ENCODE assay signal across 34 cellular contexts in genomic region chr13:40331802-40332201, GRCh38.
"Had no signal": no experiment of that assay in that cellular context is flagged by ENCODE, and none has a peak within 500 bp of the region (broad histone marks: within the 10 kb centered on the region; RNA-seq: fewer than 3 reads in every experiment).

No MANE protein-coding gene starts in this region.

- ATAC-seq: activated CD8-positive, alpha-beta T cell treated with anti-CD3 and anti-CD28 coated beads, Interleukin-2, amount 10 ng/mL, durations not matched to agents 7 days and 5 days had no signal

- H2AFZ ChIP-seq: PC-9 had no signal

- H3K4me3 Mint-ChIP-seq: activated B cell treated with CpG ODN at 0.5 μM for 24 hours; activated CD8-positive, alpha-beta T cell treated with anti-CD3 and anti-CD28 coated beads, Interleukin-2, amount 10 ng/mL, durations not matched to agents 7 days and 5 days; activated naive CD8-positive, alpha-beta T cell treated with anti-CD3 and anti-CD28 coated beads for 36 hours; central memory CD8-positive, alpha-beta T cell had no signal

- H3K36me3 ChIP-seq: brain microvascular endothelial cell, cardiac muscle cell had no signal

- H3K36me3 Mint-ChIP-seq: activated naive CD8-positive, alpha-beta T cell treated with anti-CD3 and anti-CD28 coated beads for 36 hours had no signal

- H3K27ac Mint-ChIP-seq: activated B cell treated with CpG ODN at 0.5 μM for 24 hours; activated CD8-positive, alpha-beta T cell treated with anti-CD3 and anti-CD28 coated beads, Interleukin-2, amount 10 ng/mL, durations not matched to agents 7 days and 5 days; activated naive CD8-positive, alpha-beta T cell treated with anti-CD3 and anti-CD28 coated beads for 36 hours had no signal

- H3K27me3 Mint-ChIP-seq: activated B cell treated with CpG ODN at 0.5 μM for 24 hours; activated naive CD8-positive, alpha-beta T cell treated with anti-CD3 and anti-CD28 coated beads for 36 hours; central memory CD8-positive, alpha-beta T cell had no signal

- H3K4me2 ChIP-seq: PC-9 had no signal

- H3K27ac ChIP-seq: brain microvascular endothelial cell, cardiac muscle cell, PC-9, RWPE1, VCaP had no signal

- DNase-seq: activated B cell treated with CpG ODN at 0.5 μM for 24 hours; activated CD4-positive, alpha-beta T cell treated with anti-CD3 and anti-CD28 coated beads for 48 hours; activated CD4-positive, alpha-beta T cell treated with anti-CD3 and anti-CD28 coated beads, Interleukin-2, amount 50 U/mL, for 48 hours; activated CD4-positive, CD25-positive, alpha-beta regulatory T cell treated with anti-CD3 and anti-CD28 coated beads, Interleukin-2, amount 50 U/mL, for 72 hours; activated CD8-positive, alpha-beta T cell treated with anti-CD3 and anti-CD28 coated beads, Interleukin-2, amount 10 ng/mL, durations not matched to agents 7 days and 5 days; activated effector memory CD4-positive, alpha-beta T cell treated with anti-CD3 and anti-CD28 coated beads, Interleukin-2, amount 50 U/mL, for 16 hours; activated naive CD4-positive, alpha-beta T cell; activated naive CD4-positive, alpha-beta T cell treated with anti-CD3 and anti-CD28 coated beads, Interleukin-2, amount 50 U/mL, for 16 hours; activated naive CD8-positive, alpha-beta T cell treated with anti-CD3 and anti-CD28 coated beads for 36 hours; activated T-cell treated with anti-CD3 and anti-CD28 coated beads, Interleukin-2, amount 50 U/mL, for 48 hours; amniotic stem cell; aorta; brain microvascular endothelial cell; Karpas-422; KBM-7; MM.1S; MV-4-11; NCI-H1092; NCI-H1436 treated with DMSO at 0.1 percent for 48 hours; NCI-H1694 treated with DMSO at 0.1 percent for 48 hours; NCI-H2029; NCI-H345; NCI-H524 treated with DMSO at 0.1 percent for 48 hours; PC-9; Right ventricle myocardium superior; SW 1271; T-helper 1 cell; T-helper 2 cell; T-helper 9 cell had no signal

- H3K9me3 Mint-ChIP-seq: activated B cell treated with CpG ODN at 0.5 μM for 24 hours; activated naive CD8-positive, alpha-beta T cell treated with anti-CD3 and anti-CD28 coated beads for 36 hours; central memory CD8-positive, alpha-beta T cell had no signal

- H3K4me1 Mint-ChIP-seq: central memory CD8-positive, alpha-beta T cell had no signal

- H3K27me3 ChIP-seq: brain microvascular endothelial cell, cardiac muscle cell had no signal

- FAIRE-seq: RCC 7860 had no signal

- H3K4me3 ChIP-seq: cardiac muscle cell, PC-9 had no signal
